Comparison of ENCODE assay signal across 8 cellular contexts in the genomic region with DNA sequence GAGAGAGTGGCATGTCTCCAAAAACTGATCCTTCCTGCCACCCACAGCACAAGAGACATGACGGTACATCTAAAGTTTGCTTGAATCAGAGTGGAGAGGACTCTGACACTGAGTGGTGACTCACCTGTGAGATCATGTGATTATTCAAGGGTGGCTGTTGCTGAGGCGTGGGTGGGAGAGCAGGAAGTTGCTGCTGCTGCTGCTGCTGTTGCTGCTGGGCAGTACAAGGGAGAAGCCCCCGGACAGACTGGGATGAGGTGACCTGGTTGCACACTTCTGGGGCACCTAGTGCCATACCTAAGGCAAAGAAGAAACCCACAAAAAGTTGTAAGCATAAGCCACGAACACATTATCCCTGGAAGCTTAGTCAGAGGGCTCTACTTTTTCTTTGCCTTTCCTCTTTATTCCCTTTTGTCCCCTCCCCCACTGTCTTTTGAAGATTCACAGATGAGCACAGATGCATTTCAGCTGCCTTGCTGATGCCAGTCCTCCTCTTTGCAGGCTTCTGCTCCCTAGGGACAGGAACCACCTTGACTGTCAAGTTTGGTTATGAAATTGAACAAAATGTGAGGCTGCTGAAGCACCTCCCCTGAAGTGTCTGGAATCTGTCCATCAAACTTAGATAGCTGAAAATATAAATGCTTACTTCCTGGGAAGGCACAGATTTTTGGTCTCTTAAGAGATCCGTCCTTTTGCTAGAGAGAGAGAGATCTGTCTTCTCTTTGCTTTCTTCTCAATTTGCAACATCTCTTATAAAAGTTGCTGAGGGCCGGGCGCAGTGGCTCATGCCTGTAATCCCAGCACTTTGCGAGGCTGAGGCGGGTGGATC. TPM values are rescaled to one million over a fixed set of nuclear protein-coding genes. Genes with fewer than 3 reads are reported as not detected.
DNase-seq lines count a peak whose midpoint lies in the region; ATAC-seq and TF ChIP-seq lines count a peak whose summit lies in the region.

No MANE protein-coding gene starts in this region.

- peaks cover 3% of the 10 kb centered on the region for H3K36me3 ChIP-seq in GM06990 (ENCODE audit: control insufficient read depth, insufficient read depth, low read length)
- peaks cover 86% of the 10 kb centered on the region for H3K36me3 ChIP-seq in KOPT-K1 (ENCODE audit: insufficient read depth, low read length)

- CTCF ChIA-PET in activated CD4-positive, alpha-beta T cell treated with anti-CD3 and anti-CD28 coated beads, Interleukin-2, amount 10 ng/mL, durations not matched to agents 7 days and 5 days (lab: Charles Lee), result interaction anchor here (0.9 kb wide), 1 partner anchor 176 kb away, joined by 3 read pairs; no protein-coding TSS in a partner anchor

- H3K9me3 ChIP-seq in KOPT-K1 (ENCODE audit: insufficient read depth, low read length, poor library complexity, severe bottlenecking), result no peaks in the 10 kb centered on the region

- peak; percentile 41 for DNase-seq in GM06990 (ENCODE audit: extremely low read depth, insufficient read length)
- peak; percentile 68 for DNase-seq in activated CD4-positive, alpha-beta T cell treated with anti-CD3 and anti-CD28 coated beads, Interleukin-2, amount 10 ng/mL, durations not matched to agents 7 days and 5 days
- peak; percentile 52 for DNase-seq in effector CD4-positive, alpha-beta T cell
- peak; percentile 57 for DNase-seq in occipital lobe (lab: John Stamatoyannopoulos, UW)
- DNase-seq in type B pancreatic cell (ENCODE audit: extremely low spot score, unreplicated experiment), result no peak
- DNase-seq in NCI-H1048 (lab: John Stamatoyannopoulos, UW), result no peak

- peak; percentile 93 for ATAC-seq in GM21825 (IDR thresholded peaks at IDR 0.05; ENCODE audit: unreplicated experiment)

- peak overlapping the region; percentile 12 for H3K4me3 Mint-ChIP-seq in activated CD4-positive, alpha-beta T cell treated with anti-CD3 and anti-CD28 coated beads, Interleukin-2, amount 10 ng/mL, durations not matched to agents 7 days and 5 days
- peak overlapping the region; percentile 53 for H3K4me3 Mint-ChIP-seq in type B pancreatic cell

- H3K27ac Mint-ChIP-seq in activated CD4-positive, alpha-beta T cell treated with anti-CD3 and anti-CD28 coated beads, Interleukin-2, amount 10 ng/mL, durations not matched to agents 7 days and 5 days, result peak overlapping the region; percentile 91
- H3K27ac Mint-ChIP-seq in type B pancreatic cell, result peak overlapping the region; percentile 92

- no peaks in the 10 kb centered on the region for H3K9me3 Mint-ChIP-seq in activated CD4-positive, alpha-beta T cell treated with anti-CD3 and anti-CD28 coated beads, Interleukin-2, amount 10 ng/mL, durations not matched to agents 7 days and 5 days
- no peaks in the 10 kb centered on the region for H3K9me3 Mint-ChIP-seq in type B pancreatic cell

- H3K4me1 Mint-ChIP-seq in activated CD4-positive, alpha-beta T cell treated with anti-CD3 and anti-CD28 coated beads, Interleukin-2, amount 10 ng/mL, durations not matched to agents 7 days and 5 days, result peaks cover 22% of the 10 kb centered on the region
- H3K4me1 Mint-ChIP-seq in type B pancreatic cell (ENCODE audit: unreplicated experiment), result peaks cover 11% of the 10 kb centered on the region

- no peak overlapping the region for H3K4me3 ChIP-seq in GM06990 (replicated peaks; ENCODE audit: low read depth, low read length)

- H3K27me3 ChIP-seq in GM06990 (replicated peaks; ENCODE audit: control insufficient read depth, insufficient read depth, low read length), result no peaks in the 10 kb centered on the region

- POLR2A ChIA-PET in activated CD4-positive, alpha-beta T cell treated with anti-CD3 and anti-CD28 coated beads, Interleukin-2, amount 10 ng/mL, durations not matched to agents 7 days and 5 days (lab: Charles Lee), result no interaction called here

- peaks cover 54% of the 10 kb centered on the region for H3K36me3 Mint-ChIP-seq in activated CD4-positive, alpha-beta T cell treated with anti-CD3 and anti-CD28 coated beads, Interleukin-2, amount 10 ng/mL, durations not matched to agents 7 days and 5 days (ENCODE audit: low read depth)
- peaks cover 40% of the 10 kb centered on the region for H3K36me3 Mint-ChIP-seq in type B pancreatic cell

- H3K27me3 Mint-ChIP-seq in activated CD4-positive, alpha-beta T cell treated with anti-CD3 and anti-CD28 coated beads, Interleukin-2, amount 10 ng/mL, durations not matched to agents 7 days and 5 days, result no peaks in the 10 kb centered on the region
- H3K27me3 Mint-ChIP-seq in type B pancreatic cell, result no peaks in the 10 kb centered on the region

- H3K27ac ChIP-seq in KOPT-K1 (ENCODE audit: low read depth, low read length, poor library complexity, severe bottlenecking), result peak overlapping the region; percentile 61

- TF ChIP-seq CTCF in GM06990 (IDR thresholded peaks at IDR 0.05; ENCODE audit: insufficient read depth, low read length, poor library complexity, severe bottlenecking), result no peak
- no peak for TF ChIP-seq CTCF in type B pancreatic cell (conservative IDR thresholded peaks at IDR 0.05)

RNA-seq across cellular contexts. Expression of a gene that starts 29.5 kb away (rescaled TPM):
- 1 to 10 TPM; 5.1 to 5.2 TPM for total RNA-seq in activated CD4-positive, alpha-beta T cell treated with anti-CD3 and anti-CD28 coated beads, Interleukin-2, amount 10 ng/mL, durations not matched to agents 7 days and 5 days
- total RNA-seq in occipital lobe (0.94 TPM), type B pancreatic cell (ENCODE audit: low replicate concordance) (1.6 and 4.8 TPM in 2 replicates)

RNA-seq across cellular contexts. Expression of a gene that starts 50.9 kb away (rescaled TPM):
- total RNA-seq in activated CD4-positive, alpha-beta T cell treated with anti-CD3 and anti-CD28 coated beads, Interleukin-2, amount 10 ng/mL, durations not matched to agents 7 days and 5 days, result 100 to 1,000 TPM; 137 to 141 TPM
- total RNA-seq in occipital lobe (36.2 TPM), type B pancreatic cell (ENCODE audit: low replicate concordance) (108 and 131 TPM in 2 replicates)

Comparison
In these comparisons a context has a peak if more than half of its experiments do, and no peak if none do; other contexts are left out.
1. DNase-seq: peak in GM06990 (single experiment), activated CD4-positive, alpha-beta T cell treated with anti-CD3 and anti-CD28 coated beads, Interleukin-2, amount 10 ng/mL, durations not matched to agents 7 days and 5 days (single experiment), effector CD4-positive, alpha-beta T cell (single experiment) and occipital lobe (single experiment); none in type B pancreatic cell (single experiment) and NCI-H1048 (single experiment).